17 cellular contexts compared by ENCODE assay signal in the genomic region with DNA sequence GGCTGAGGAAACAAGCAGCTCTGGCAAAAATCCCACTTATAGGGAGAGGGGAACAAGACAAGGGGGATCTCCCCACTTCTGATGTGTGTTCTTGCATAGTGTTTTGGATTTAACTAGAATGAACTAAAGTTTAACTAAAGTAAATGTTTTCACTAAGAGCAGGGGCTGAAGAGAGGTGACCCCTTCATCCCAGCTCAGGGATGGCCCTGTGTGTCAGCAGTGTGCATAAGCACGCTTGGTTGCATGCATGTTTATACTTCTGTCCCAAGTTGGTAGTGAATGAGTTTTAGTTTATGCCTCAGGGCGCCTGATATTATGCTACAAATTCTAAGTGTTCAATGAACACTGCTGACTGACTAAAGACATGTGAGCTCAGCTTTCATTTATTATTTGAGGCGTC.
DNase-seq lines count a peak whose midpoint lies in the region; ATAC-seq, FAIRE-seq and TF ChIP-seq lines count a peak whose summit lies in the region.
"Had no signal": no experiment of that assay in that cellular context is flagged by ENCODE, and none has a peak within 500 bp of the region (broad histone marks: within the 10 kb centered on the region; RNA-seq: fewer than 3 reads in every experiment).

No MANE protein-coding gene starts in this region.

- TF ChIP-seq RAD21 in HepG2 (CRISPR knock-in tag; IDR thresholded peaks at IDR 0.05) = no peak

- H3K79me2 ChIP-seq in HepG2 (ENCODE audit: insufficient read depth, low read length) = no peaks in the 10 kb centered on the region

- FAIRE-seq in HepG2 (lab: Jason Lieb, UNC) = peak; percentile 28

- H3K4me3 ChIP-seq in HepG2 (replicated peaks in 1 of 3; ENCODE audit: insufficient read depth in 1 of 3, low read depth in 2 of 3, low read length in 3 of 3) = peak overlapping the region in 2 of 3 experiments; percentile 8 to 30; a peak in 2 of 6 replicates
- no peak overlapping the region for H3K4me3 ChIP-seq in left ventricle myocardium inferior
- no peak overlapping the region for H3K4me3 ChIP-seq in Caco-2 (ENCODE audit: low read depth, low read length)
- H3K4me3 ChIP-seq: SJCRH30 had no signal

- TF ChIP-seq POLR2A in HepG2 (IDR thresholded peaks at IDR 0.05; ENCODE audit: insufficient read depth in 1 of 2, low read depth in 2 of 2, low read length in 2 of 2) = peak in 1 of 2 experiments; percentile 52; a peak in 1 of 4 replicates

- peak overlapping the region; percentile 35 for H3K9ac ChIP-seq in HepG2 (ENCODE audit: insufficient read depth, low read depth, low read length)

- no peak overlapping the region for H3K27ac Mint-ChIP-seq in Caco-2 (ENCODE audit: unreplicated experiment)
- H3K27ac Mint-ChIP-seq: B cell; CD8-positive, alpha-beta T cell had no signal

- H3K4me1 ChIP-seq in HepG2 (ENCODE audit: insufficient read depth, low read length) (peaks cover 75% of the 10 kb centered on the region), left ventricle myocardium inferior (peaks cover 23% of the 10 kb centered on the region), Caco-2 (no peaks in the 10 kb centered on the region)

- no peak overlapping the region for H2AFZ ChIP-seq in HepG2 (ENCODE audit: low read length)

- POLR2A ChIA-PET in HepG2 (lab: Yijun Ruan, JAX) (interaction anchor here (1.0 kb wide), 2 partner anchors 25 to 26 kb away, joined by 3 to 4 read pairs; no protein-coding TSS in a partner anchor), Caco-2 (lab: Charles Lee) (no interaction called here)

- peak in 1 of 2 experiments; percentile 38; a peak in 1 of 4 replicates for TF ChIP-seq EP300 in HepG2 (IDR thresholded peaks at IDR 0.05; ENCODE audit: low read depth in 2 of 2, low read length in 2 of 2)
- no peak for TF ChIP-seq EP300 in HepG2 (CRISPR knock-in tag; IDR thresholded peaks at IDR 0.05; ENCODE audit: borderline replicate concordance)

- no peak overlapping the region for H3K4me3 Mint-ChIP-seq in Caco-2 (ENCODE audit: unreplicated experiment)
- H3K4me3 Mint-ChIP-seq: B cell; CD8-positive, alpha-beta T cell had no signal

- H4K20me1 ChIP-seq in HepG2 (ENCODE audit: insufficient read depth, low read length) = no peaks in the 10 kb centered on the region

- H3K4me1 Mint-ChIP-seq in Caco-2 (ENCODE audit: low read depth, unreplicated experiment) = peaks cover 9% of the 10 kb centered on the region
- H3K4me1 Mint-ChIP-seq: B cell had no signal

- in situ Hi-C loops in SK-MEL-5 (cut with HindIII; ENCODE audit: low pct_unique_long_range_greater_than_20kb, low sequenced_read_pairs) (no loop called here), HepG2 (cut with HindIII; ENCODE audit: extremely low pct_ligation_motif_present, low pct_unique_long_range_greater_than_20kb) (no loop called here)

- no peaks in the 10 kb centered on the region for H3K36me3 ChIP-seq in HepG2 (replicated peaks in 1 of 2; ENCODE audit: control insufficient read depth in 1 of 2, insufficient read depth in 2 of 2, low read length in 2 of 2)
- H3K36me3 ChIP-seq in left ventricle myocardium inferior = no peaks in the 10 kb centered on the region
- H3K36me3 ChIP-seq in Caco-2 (ENCODE audit: control insufficient read depth, insufficient read depth, low read length) = no peaks in the 10 kb centered on the region
- H3K36me3 ChIP-seq: SJCRH30 had no signal

- peak; percentile 82 for ATAC-seq in HepG2
- ATAC-seq: CD8-positive, alpha-beta T cell had no signal

- DNase-seq in SK-MEL-5 (ENCODE audit: low read depth, low spot score) = peak; percentile 48
- DNase-seq in epidermal melanocyte (ENCODE audit: insufficient read length, low spot score) = peak; percentile 65
- peak; percentile 32 for DNase-seq in HepG2 (ENCODE audit: low spot score)
- peak; percentile 93 for DNase-seq in renal cortical epithelial cell (ENCODE audit: low read depth)
- no peak for DNase-seq in globus pallidus (ENCODE audit: low spot score)
- DNase-seq in left ventricle myocardium inferior = no peak
- DNase-seq in Caco-2 = no peak
- DNase-seq in HK-2 (ENCODE audit: unreplicated experiment) = no peak
- DNase-seq: CD8-positive, alpha-beta T cell; DMS153; EL; MV-4-11; NCI-H1417 treated with DMSO at 0.1 percent for 48 hours; NCI-H2029 treated with DMSO at 0.1 percent for 48 hours; NCI-H510A; SJCRH30 had no signal

- H3K4me2 ChIP-seq in HepG2 (ENCODE audit: low read depth, low read length) = peak overlapping the region; percentile 60

- peaks cover 12% of the 10 kb centered on the region for H3K36me3 Mint-ChIP-seq in Caco-2 (ENCODE audit: insufficient read depth, unreplicated experiment)
- H3K36me3 Mint-ChIP-seq: CD8-positive, alpha-beta T cell had no signal

- 7% methylated on average over 3 of the region's 3 CpGs for WGBS in HepG2 (ENCODE audit: low lambda C conversion rate)

- CTCF ChIA-PET in HepG2 (lab: Yijun Ruan, JAX; ENCODE audit: low intra/inter-chr PET ratio, low total read pairs) (no interaction called here), Caco-2 (lab: Charles Lee) (no interaction called here)

- no peaks in the 10 kb centered on the region; a peak in 1 of 5 replicates for H3K27me3 ChIP-seq in HepG2 (ENCODE audit: control insufficient read depth in 1 of 2, insufficient read depth in 2 of 2, low read length in 2 of 2)
- no peaks in the 10 kb centered on the region for H3K27me3 ChIP-seq in left ventricle myocardium inferior (ENCODE audit: low read depth)
- no peaks in the 10 kb centered on the region for H3K27me3 ChIP-seq in Caco-2 (replicated peaks; ENCODE audit: control insufficient read depth, insufficient read depth, low read length)
- H3K27me3 ChIP-seq: SJCRH30 had no signal

- BruUV-seq in HepG2 (replicated peaks; lab: Mats Ljungman, UMichigan) = no TSS peak
- no TSS peak for BruUV-seq in Caco-2 (replicated peaks; lab: Mats Ljungman, UMichigan)

- intact Hi-C loops in HepG2 (cut with micrococcal nuclease; ENCODE audit: unreplicated experiment) = no loop called here
- intact Hi-C loops in left ventricle myocardium inferior (cut with micrococcal nuclease) = no loop called here
- intact Hi-C loops in Caco-2 (cut with micrococcal nuclease; ENCODE audit: unreplicated experiment) = no loop called here

- H3K9me3 ChIP-seq in HepG2 (ENCODE audit: low read length) = no peaks in the 10 kb centered on the region
- no peaks in the 10 kb centered on the region for H3K9me3 ChIP-seq in left ventricle myocardium inferior (replicated peaks)
- H3K9me3 ChIP-seq in Caco-2 = no peaks in the 10 kb centered on the region
- H3K9me3 ChIP-seq: SJCRH30 had no signal

- no peaks in the 10 kb centered on the region for H3K9me3 Mint-ChIP-seq in Caco-2 (ENCODE audit: unreplicated experiment)
- H3K9me3 Mint-ChIP-seq: CD8-positive, alpha-beta T cell had no signal

- H3K27me3 Mint-ChIP-seq in Caco-2 (ENCODE audit: insufficient read depth, unreplicated experiment) = no peaks in the 10 kb centered on the region
- H3K27me3 Mint-ChIP-seq: B cell had no signal

- TF ChIP-seq CTCF in HepG2 (CRISPR knock-in tag; IDR thresholded peaks at IDR 0.05) (no peak; the same call in 1 of the 2 replicates), left ventricle myocardium inferior (IDR thresholded peaks at IDR 0.05; ENCODE audit: borderline replicate concordance) (no peak), Caco-2 (IDR thresholded peaks at IDR 0.05; ENCODE audit: insufficient read depth in 1 of 2, low read depth in 1 of 2, low read length in 1 of 2, severe bottlenecking in 1 of 2, unreplicated experiment in 1 of 2) (no peak)

- H3K27ac ChIP-seq in HepG2 (ENCODE audit: extremely low read length, insufficient read depth, low read length) (peak overlapping the region; percentile 61), left ventricle myocardium inferior (replicated peaks) (no peak overlapping the region)
- H3K27ac ChIP-seq: SJCRH30 had no signal

TF ChIP-seq in HepG2, 621 proteins besides CTCF, POLR2A, EP300 and RAD21 (continues in another document):
- TF ChIP-seq SIX1 (CRISPR knock-in tag; IDR thresholded peaks at IDR 0.05; ENCODE audit: borderline replicate concordance) (no peak), SOX6 (IDR thresholded peaks at IDR 0.05) (no peak), SOX6 (CRISPR knock-in tag; IDR thresholded peaks at IDR 0.05) (peak; percentile 58), NFATC3 (CRISPR knock-in tag; IDR thresholded peaks at IDR 0.05) (no peak), TRIM24 (CRISPR knock-in tag; IDR thresholded peaks at IDR 0.05) (no peak), ZNF644 (CRISPR knock-in tag; IDR thresholded peaks at IDR 0.05; ENCODE audit: low read depth) (0 out of 2 replicates have a peak, but pooled peaks have one; percentile 24), DDIT3 (CRISPR knock-in tag; IDR thresholded peaks at IDR 0.05) (no peak), ZNF331 (CRISPR knock-in tag; IDR thresholded peaks at IDR 0.05) (peak; percentile 24; the same call in 1 of the 2 replicates), ZNF12 (CRISPR knock-in tag; IDR thresholded peaks at IDR 0.05) (0 out of 2 replicates have a peak, but pooled peaks have one; percentile 32), IRF9 (CRISPR knock-in tag; IDR thresholded peaks at IDR 0.05; ENCODE audit: borderline replicate concordance) (no peak)

Comparison
In these comparisons a context has a peak if more than half of its experiments do, and no peak if none do; other contexts are left out.
1. DNase-seq: peak in SK-MEL-5 (single experiment), epidermal melanocyte (single experiment), HepG2 (single experiment) and renal cortical epithelial cell (single experiment); none in globus pallidus (single experiment), left ventricle myocardium inferior (single experiment), Caco-2 (0 of 2) and HK-2 (single experiment).
2. H3K4me3 ChIP-seq: peak in HepG2 (2 of 3); none in left ventricle myocardium inferior (single experiment) and Caco-2 (single experiment).